In the genomic region with DNA sequence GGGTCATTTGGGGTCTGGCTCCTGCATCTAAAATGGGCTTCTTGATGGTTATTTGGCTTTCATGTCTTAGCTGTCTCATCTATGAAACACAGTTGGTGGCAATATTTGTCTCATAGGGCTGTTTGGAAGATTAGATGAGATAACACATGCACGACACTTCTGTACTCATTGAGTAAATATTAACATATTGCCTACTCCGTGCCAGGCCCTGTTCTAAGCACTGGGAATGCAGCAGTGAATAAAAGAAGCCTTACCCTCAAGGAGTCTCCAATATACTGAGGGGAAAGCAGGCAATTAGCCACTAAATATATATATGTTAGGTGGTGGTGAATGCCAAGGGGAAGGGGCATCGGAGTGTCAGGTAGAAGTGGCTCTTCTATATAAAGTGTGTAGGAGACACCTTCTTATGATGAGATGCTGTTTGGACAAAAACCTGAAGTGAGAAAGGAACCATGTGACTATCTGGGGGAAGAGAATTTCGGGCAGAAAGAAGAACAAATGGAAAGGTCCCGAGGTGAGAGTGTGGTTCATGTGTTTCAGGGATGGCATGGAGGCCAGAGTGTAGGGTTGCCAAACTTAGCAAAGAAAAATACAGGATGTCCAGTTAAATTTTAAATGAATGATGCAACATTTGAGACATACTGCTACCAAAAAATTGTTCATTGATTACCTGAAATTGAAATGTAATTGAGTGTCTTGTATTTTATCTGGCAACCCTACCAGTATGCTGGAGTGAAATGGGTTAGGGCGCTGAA, we compare ENCODE assay signal across 17 cellular contexts. TPM values are rescaled to one million over a fixed set of nuclear protein-coding genes. Genes with fewer than 3 reads are reported as not detected.
"Had no signal": no experiment of that assay in that cellular context is flagged by ENCODE, and none has a peak within 500 bp of the region (broad histone marks: within the 10 kb centered on the region; RNA-seq: fewer than 3 reads in every experiment).

No MANE protein-coding gene starts in this region.

- FAIRE-seq: islet of Langerhans, urothelium cell line had no signal

- H3K27ac ChIP-seq: cardiac muscle cell, gastrocnemius medialis, left ventricle myocardium inferior had no signal

- ATAC-seq: activated CD8-positive, alpha-beta memory T cell treated with anti-CD3 and anti-CD28 coated beads, Interleukin-2, amount 10 ng/mL, durations not matched to agents 7 days and 5 days; gastrocnemius medialis; stimulated activated effector memory CD8-positive, alpha-beta T cell treated with anti-CD3 and anti-CD28 coated beads, Interleukin-12 subunit alpha, Interleukin-12 subunit beta, amount 100 ng/mL, for 72 hours had no signal

- H3K27me3 ChIP-seq: cardiac muscle cell, gastrocnemius medialis had no signal

- H3K36me3 ChIP-seq: cardiac muscle cell, gastrocnemius medialis, left ventricle myocardium inferior had no signal

- H3K4me3 ChIP-seq: cardiac muscle cell, gastrocnemius medialis, left ventricle myocardium inferior had no signal

- DNase-seq: activated CD4-positive, alpha-beta memory T cell treated with anti-CD3 and anti-CD28 coated beads for 36 hours; activated CD8-positive, alpha-beta memory T cell treated with anti-CD3 and anti-CD28 coated beads, Interleukin-2, amount 10 ng/mL, durations not matched to agents 7 days and 5 days; activated naive CD4-positive, alpha-beta T cell treated with anti-CD3 and anti-CD28 coated beads, Interleukin-2, amount 50 U/mL, for 16 hours; activated T-cell treated with anti-CD3 and anti-CD28 coated beads, Interleukin-2, amount 50 U/mL, for 1 hour; erythroblast; gastrocnemius medialis; left ventricle myocardium inferior; mesendoderm; stimulated activated CD4-positive, alpha-beta T cell treated with anti-CD3 and anti-CD28 coated beads, Interleukin-12 subunit alpha, Interleukin-12 subunit beta, amount 100 ng/mL, for 4 hours; stimulated activated CD4-positive, alpha-beta T cell treated with anti-CD3 and anti-CD28 coated beads, Interleukin-2, amount 100 ng/mL, for 24 hours had no signal

- H3K9me3 ChIP-seq: gastrocnemius medialis, left ventricle myocardium inferior had no signal

RNA-seq across cellular contexts. Expression of a gene that starts 11.8 kb away (rescaled TPM):
- total RNA-seq: cardiac muscle cell, dermis microvascular lymphatic vessel endothelial cell, left ventricle myocardium inferior, neural crest cell, osteocyte had no signal
